Comparison of ENCODE assay signal across 19 cellular contexts in genomic region chr2:176911-177310, GRCh38.
A peak's percentile ranks its signal among the peaks of the same experiment; 100 is the strongest.
DNase-seq lines count a peak whose midpoint lies in the region; ATAC-seq and TF ChIP-seq lines count a peak whose summit lies in the region.
"Had no signal": no experiment of that assay in that cellular context is flagged by ENCODE, and none has a peak within 500 bp of the region (broad histone marks: within the 10 kb centered on the region; RNA-seq: fewer than 3 reads in every experiment).

No MANE protein-coding gene starts in this region.

- no peaks in the 10 kb centered on the region for H3K9me3 ChIP-seq in CD4-positive, alpha-beta T cell (ENCODE audit: control insufficient read depth, low read length)
- H3K9me3 ChIP-seq: gastroesophageal sphincter, lower lobe of right lung had no signal

- H3K27ac Mint-ChIP-seq in CD4-positive, alpha-beta T cell: peak overlapping the region; percentile 92
- H3K27ac Mint-ChIP-seq in activated naive CD8-positive, alpha-beta T cell treated with anti-CD3 and anti-CD28 coated beads, Interleukin-2, amount 50 U/mL, for 24 hours: no peak overlapping the region

- H3K27me3 ChIP-seq in CD4-positive, alpha-beta T cell (ENCODE audit: control insufficient read depth, insufficient read depth, low read length): no peaks in the 10 kb centered on the region

- peak overlapping the region; percentile 39 for H3K27ac ChIP-seq in CD4-positive, alpha-beta T cell (ENCODE audit: low read depth, low read length)
- H3K27ac ChIP-seq: gastroesophageal sphincter, lower lobe of right lung, parathyroid adenoma had no signal

- DNase-seq in CD4-positive, alpha-beta T cell: no peak
- DNase-seq in H4 (ENCODE audit: low spot score): peak; percentile 20
- DNase-seq in activated naive CD8-positive, alpha-beta T cell treated with anti-CD3 and anti-CD28 coated beads, Interleukin-2, amount 50 U/mL, for 24 hours: no peak
- DNase-seq in left kidney (ENCODE audit: low read depth, low spot score): peak; percentile 20
- no peak for DNase-seq in NOMO-1 (lab: John Stamatoyannopoulos, UW; ENCODE audit: unreplicated experiment in 2 of 2)
- no peak for DNase-seq in hypothalamus (lab: John Stamatoyannopoulos, UW)
- no peak for DNase-seq in activated gamma-delta T cell (lab: John Stamatoyannopoulos, UW)
- DNase-seq: Calu3, dermis blood vessel endothelial cell, erythroblast, GDM1, lower lobe of right lung, NCI-H1417 treated with DMSO at 0.1 percent for 48 hours, NCI-H526 treated with DMSO at 0.1 percent for 48 hours, OCI-M1 had no signal

- POLR2A ChIA-PET in CD4-positive, alpha-beta T cell (lab: Charles Lee): interaction anchor here (0.8 to 2.8 kb wide), 10 partner anchors 9 to 500 kb away, joined by 3 to 13 read pairs (median 4); partner anchors contain the start of genes ACP1 and TMEM18

- ATAC-seq in CD4-positive, alpha-beta T cell (ENCODE audit: poor library complexity): no peak
- ATAC-seq in activated naive CD8-positive, alpha-beta T cell treated with anti-CD3 and anti-CD28 coated beads, Interleukin-2, amount 50 U/mL, for 24 hours: peak; percentile 45
- ATAC-seq in HG02981 (IDR thresholded peaks at IDR 0.05; ENCODE audit: unreplicated experiment): no peak
- ATAC-seq: gastroesophageal sphincter had no signal

- H3K9me3 Mint-ChIP-seq in CD4-positive, alpha-beta T cell: no peaks in the 10 kb centered on the region
- peaks cover 6% of the 10 kb centered on the region for H3K9me3 Mint-ChIP-seq in activated naive CD8-positive, alpha-beta T cell treated with anti-CD3 and anti-CD28 coated beads, Interleukin-2, amount 50 U/mL, for 24 hours

- H3K4me3 Mint-ChIP-seq in CD4-positive, alpha-beta T cell: peak overlapping the region; percentile 35
- H3K4me3 Mint-ChIP-seq in activated naive CD8-positive, alpha-beta T cell treated with anti-CD3 and anti-CD28 coated beads, Interleukin-2, amount 50 U/mL, for 24 hours: no peak overlapping the region

- H3K27me3 Mint-ChIP-seq in CD4-positive, alpha-beta T cell: no peaks in the 10 kb centered on the region
- no peaks in the 10 kb centered on the region for H3K27me3 Mint-ChIP-seq in activated naive CD8-positive, alpha-beta T cell treated with anti-CD3 and anti-CD28 coated beads, Interleukin-2, amount 50 U/mL, for 24 hours

- CTCF ChIA-PET in CD4-positive, alpha-beta T cell (lab: Charles Lee): no interaction called here

- H3K36me3 Mint-ChIP-seq in CD4-positive, alpha-beta T cell (ENCODE audit: low read depth): no peaks in the 10 kb centered on the region
- no peaks in the 10 kb centered on the region for H3K36me3 Mint-ChIP-seq in activated naive CD8-positive, alpha-beta T cell treated with anti-CD3 and anti-CD28 coated beads, Interleukin-2, amount 50 U/mL, for 24 hours (ENCODE audit: low read depth)
- H3K36me3 Mint-ChIP-seq: activated naive CD8-positive, alpha-beta T cell treated with anti-CD3 and anti-CD28 coated beads, Interleukin-2, amount 10 ng/mL, durations not matched to agents 7 days and 5 days had no signal

- intact Hi-C loops in CD4-positive, alpha-beta T cell (cut with DNase I, micrococcal nuclease): loop anchor here in 1 of 2 experiments (5.0 kb wide), 1 partner anchor 70 kb away; no protein-coding TSS in a partner anchor

- H3K4me1 Mint-ChIP-seq in CD4-positive, alpha-beta T cell (ENCODE audit: low read depth): peaks cover 48% of the 10 kb centered on the region
- H3K4me1 Mint-ChIP-seq in activated naive CD8-positive, alpha-beta T cell treated with anti-CD3 and anti-CD28 coated beads, Interleukin-2, amount 50 U/mL, for 24 hours: peaks cover 32% of the 10 kb centered on the region

- TF ChIP-seq CTCF in CD4-positive, alpha-beta T cell (IDR thresholded peaks at IDR 0.05): no peak

Comparison
In these comparisons a context has a peak if more than half of its experiments do, and no peak if none do; other contexts are left out.
1. DNase-seq: peak in H4 (single experiment) and left kidney (single experiment); none in CD4-positive, alpha-beta T cell (0 of 10), activated naive CD8-positive, alpha-beta T cell treated with anti-CD3 and anti-CD28 coated beads, Interleukin-2, amount 50 U/mL, for 24 hours (single experiment), NOMO-1 (0 of 2), hypothalamus (0 of 51) and activated gamma-delta T cell (single experiment).